8 cellular contexts compared by ENCODE assay signal in genomic region chr4:25842229-25842840, GRCh38. TPM values are rescaled to one million over a fixed set of nuclear protein-coding genes. Genes with fewer than 3 reads are reported as not detected.
A peak's percentile ranks its signal among the peaks of the same experiment; 100 is the strongest.
DNase-seq lines count a peak whose midpoint lies in the region; ATAC-seq and TF ChIP-seq lines count a peak whose summit lies in the region.

No MANE protein-coding gene starts in this region.

- H3K27ac Mint-ChIP-seq in stimulated activated effector memory CD8-positive, alpha-beta T cell treated with anti-CD3 and anti-CD28 coated beads, Interleukin-12 subunit alpha, Interleukin-12 subunit beta, amount 100 ng/mL, for 72 hours = peak overlapping the region; percentile 92

- intact Hi-C loops in gastrocnemius medialis (cut with DNase I; ENCODE audit: low total_unique reads) = no loop called here

- H3K4me1 ChIP-seq in gastrocnemius medialis = no peaks in the 10 kb centered on the region

- no peaks in the 10 kb centered on the region for H3K9me3 ChIP-seq in gastrocnemius medialis

- peaks cover 70% of the 10 kb centered on the region for H3K4me1 Mint-ChIP-seq in stimulated activated effector memory CD8-positive, alpha-beta T cell treated with anti-CD3 and anti-CD28 coated beads, Interleukin-12 subunit alpha, Interleukin-12 subunit beta, amount 100 ng/mL, for 72 hours

- peak; percentile 63 for ATAC-seq in HG03175 (IDR thresholded peaks at IDR 0.05; ENCODE audit: unreplicated experiment)
- ATAC-seq in stimulated activated effector memory CD8-positive, alpha-beta T cell treated with anti-CD3 and anti-CD28 coated beads, Interleukin-12 subunit alpha, Interleukin-12 subunit beta, amount 100 ng/mL, for 72 hours = no peak
- ATAC-seq in gastrocnemius medialis = no peak

- peak; percentile 20 to 52 (median 36) for DNase-seq in stimulated activated naive CD4-positive, alpha-beta T cell (lab: John Stamatoyannopoulos, UW)
- DNase-seq in stimulated activated naive CD4-positive, alpha-beta T cell treated with Interleukin-2 at 50 U/mL for 16 hours (lab: John Stamatoyannopoulos, UW) = no peak
- DNase-seq in activated CD8-positive, alpha-beta memory T cell treated with anti-CD3 and anti-CD28 coated beads, Interleukin-2, amount 50 U/mL, for 1 hour (ENCODE audit: extremely low read depth) = peak; percentile 28
- no peak for DNase-seq in stimulated activated effector memory CD8-positive, alpha-beta T cell treated with anti-CD3 and anti-CD28 coated beads, Interleukin-12 subunit alpha, Interleukin-12 subunit beta, amount 100 ng/mL, for 72 hours (ENCODE audit: low spot score in 2 of 2)
- DNase-seq in cerebellum (ENCODE audit: low spot score) = no peak
- no peak for DNase-seq in NCI-H1105 treated with DMSO at 0.1 percent for 48 hours (lab: John Stamatoyannopoulos, UW)
- no peak for DNase-seq in gastrocnemius medialis

- peaks cover 59% of the 10 kb centered on the region for H3K36me3 Mint-ChIP-seq in stimulated activated effector memory CD8-positive, alpha-beta T cell treated with anti-CD3 and anti-CD28 coated beads, Interleukin-12 subunit alpha, Interleukin-12 subunit beta, amount 100 ng/mL, for 72 hours

- H3K4me3 ChIP-seq in gastrocnemius medialis = no peak overlapping the region

- TF ChIP-seq POLR2A in gastrocnemius medialis (IDR thresholded peaks at IDR 0.05) = no peak

- H3K27me3 ChIP-seq in gastrocnemius medialis = no peaks in the 10 kb centered on the region

- TF ChIP-seq CTCF in gastrocnemius medialis (IDR thresholded peaks at IDR 0.05 in 4 of 5, conservative IDR thresholded peaks at IDR 0.05 in 1 of 5) = no peak

- no peaks in the 10 kb centered on the region for H3K9me3 Mint-ChIP-seq in stimulated activated effector memory CD8-positive, alpha-beta T cell treated with anti-CD3 and anti-CD28 coated beads, Interleukin-12 subunit alpha, Interleukin-12 subunit beta, amount 100 ng/mL, for 72 hours

- H3K36me3 ChIP-seq in gastrocnemius medialis = no peaks in the 10 kb centered on the region

- H3K4me3 Mint-ChIP-seq in stimulated activated effector memory CD8-positive, alpha-beta T cell treated with anti-CD3 and anti-CD28 coated beads, Interleukin-12 subunit alpha, Interleukin-12 subunit beta, amount 100 ng/mL, for 72 hours = peak overlapping the region; percentile 36

- no peak overlapping the region for H3K27ac ChIP-seq in gastrocnemius medialis

- in situ Hi-C loops in gastrocnemius medialis (cut with MboI; ENCODE audit: low sequenced_read_pairs in 4 of 4) = no loop called here

RNA-seq across cellular contexts. Expression of gene SEL1L3, which starts 20.5 kb away (rescaled TPM):
- total RNA-seq in cerebellum (38.7 TPM), gastrocnemius medialis (1 to 10 TPM in 3 of 4 donors, under 1 TPM in 1; 0.73 to 4.1 (median 2.2) TPM)

Comparison
In these comparisons a context has a peak if more than half of its experiments do, and no peak if none do; other contexts are left out.
1. DNase-seq: peak in stimulated activated naive CD4-positive, alpha-beta T cell (6 of 6) and activated CD8-positive, alpha-beta memory T cell treated with anti-CD3 and anti-CD28 coated beads, Interleukin-2, amount 50 U/mL, for 1 hour (single experiment); none in stimulated activated naive CD4-positive, alpha-beta T cell treated with Interleukin-2 at 50 U/mL for 16 hours (single experiment), stimulated activated effector memory CD8-positive, alpha-beta T cell treated with anti-CD3 and anti-CD28 coated beads, Interleukin-12 subunit alpha, Interleukin-12 subunit beta, amount 100 ng/mL, for 72 hours (0 of 2), cerebellum (single experiment), NCI-H1105 treated with DMSO at 0.1 percent for 48 hours (single experiment) and gastrocnemius medialis (0 of 2).